Comparison of ENCODE assay signal across 28 cellular contexts in genomic region chr9:98784855-98785254, GRCh38.
"Had no signal": no experiment of that assay in that cellular context is flagged by ENCODE, and none has a peak within 500 bp of the region (broad histone marks: within the 10 kb centered on the region; RNA-seq: fewer than 3 reads in every experiment).

No MANE protein-coding gene starts in this region.

- H3K9me3 ChIP-seq: MG63 had no signal

- H3K4me2 ChIP-seq: PC-9 had no signal

- H3K27ac ChIP-seq: PC-9, RWPE1, WERI-Rb-1 had no signal

- DNase-seq: activated CD4-positive, alpha-beta memory T cell treated with anti-CD3 and anti-CD28 coated beads, Interleukin-2, amount 10 ng/mL, durations not matched to agents 7 days and 5 days; activated CD4-positive, alpha-beta T cell treated with anti-CD3 and anti-CD28 coated beads for 1 hour; activated CD4-positive, alpha-beta T cell treated with anti-CD3 and anti-CD28 coated beads for 48 hours; activated CD4-positive, CD25-positive, alpha-beta regulatory T cell; activated effector memory CD4-positive, alpha-beta T cell treated with Interleukin-2 at 50 U/mL for 16 hours; activated naive CD4-positive, alpha-beta T cell treated with anti-CD3 and anti-CD28 coated beads, Interleukin-2, amount 10 ng/mL, durations not matched to agents 7 days and 5 days; activated naive CD8-positive, alpha-beta T cell treated with anti-CD3 and anti-CD28 coated beads, Interleukin-2, amount 50 U/mL, for 24 hours; anterior cingulate cortex; caudate nucleus; cerebellar nuclear complex; Kasumi-1; MG63; NCI-H1048; NCI-H1105 treated with DMSO at 0.1 percent for 48 hours; NCI-H1436; NCI-H1694; NCI-H2029; NCI-H345; PC-9; SIG-M5; SW 1271; T-helper 1 cell; T-helper 2 cell; T1000; WERI-Rb-1 had no signal

- ATAC-seq: activated CD8-positive, alpha-beta memory T cell treated with anti-CD3 and anti-CD28 coated beads, Interleukin-2, amount 10 ng/mL, durations not matched to agents 7 days and 5 days; activated naive CD8-positive, alpha-beta T cell treated with anti-CD3 and anti-CD28 coated beads, Interleukin-2, amount 50 U/mL, for 24 hours; Right ventricle myocardium inferior had no signal

- H2AFZ ChIP-seq: PC-9 had no signal

- H3K4me3 ChIP-seq: MG63, PC-9 had no signal

- H3K27me3 ChIP-seq: MG63 had no signal
